In the genomic region with DNA sequence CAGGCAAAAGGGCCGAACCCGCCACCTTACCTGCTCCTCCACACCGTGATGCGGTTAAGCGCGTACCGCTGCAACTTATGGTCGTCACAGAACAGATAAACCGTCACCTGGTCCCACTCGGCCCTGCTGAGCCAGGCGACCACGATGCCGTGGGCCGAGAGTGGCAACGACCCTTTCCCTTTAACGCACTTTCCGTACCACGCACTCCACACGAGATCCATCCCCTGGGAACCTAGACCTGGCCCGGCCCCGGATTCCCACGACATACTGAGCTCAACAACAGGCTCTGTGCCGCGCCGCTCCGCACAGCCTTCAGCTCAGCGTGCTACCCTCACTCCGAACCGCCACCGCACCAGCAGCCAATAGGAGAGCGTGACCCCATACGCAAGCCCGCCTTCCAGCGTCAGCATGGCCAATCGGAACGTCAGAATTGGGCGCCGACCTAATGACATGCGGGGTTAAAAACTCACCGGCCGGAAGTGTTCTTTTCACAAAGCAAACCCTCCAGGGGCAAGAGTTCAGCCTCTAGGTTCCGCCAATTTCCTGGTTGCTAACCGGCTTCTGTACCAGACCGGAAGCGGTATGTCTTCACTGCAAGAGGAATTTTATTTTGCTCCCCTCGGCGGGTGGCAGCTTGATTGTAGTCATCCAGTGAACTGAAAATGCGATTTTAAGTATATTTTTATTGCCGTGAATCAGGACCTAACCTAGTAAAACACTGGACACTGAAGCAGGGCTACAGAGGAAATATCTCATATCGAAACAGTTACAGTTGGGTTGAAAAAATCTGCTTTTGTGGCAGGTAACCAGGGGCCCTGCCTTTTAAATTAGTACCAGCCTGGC, we compare ENCODE assay signal across 1 cellular context.
TF ChIP-seq lines count a peak whose summit lies in the region.

A gene (minus strand): TSS at position 338 of the 843 bp plus-strand sequence. CDS start 72 bp downstream, at position 266.

TF ChIP-seq in K562, 482 proteins besides CTCF, POLR2A, EP300 and RAD21 (continued from another document and continues in another):
- TF ChIP-seq, protein P1, sequence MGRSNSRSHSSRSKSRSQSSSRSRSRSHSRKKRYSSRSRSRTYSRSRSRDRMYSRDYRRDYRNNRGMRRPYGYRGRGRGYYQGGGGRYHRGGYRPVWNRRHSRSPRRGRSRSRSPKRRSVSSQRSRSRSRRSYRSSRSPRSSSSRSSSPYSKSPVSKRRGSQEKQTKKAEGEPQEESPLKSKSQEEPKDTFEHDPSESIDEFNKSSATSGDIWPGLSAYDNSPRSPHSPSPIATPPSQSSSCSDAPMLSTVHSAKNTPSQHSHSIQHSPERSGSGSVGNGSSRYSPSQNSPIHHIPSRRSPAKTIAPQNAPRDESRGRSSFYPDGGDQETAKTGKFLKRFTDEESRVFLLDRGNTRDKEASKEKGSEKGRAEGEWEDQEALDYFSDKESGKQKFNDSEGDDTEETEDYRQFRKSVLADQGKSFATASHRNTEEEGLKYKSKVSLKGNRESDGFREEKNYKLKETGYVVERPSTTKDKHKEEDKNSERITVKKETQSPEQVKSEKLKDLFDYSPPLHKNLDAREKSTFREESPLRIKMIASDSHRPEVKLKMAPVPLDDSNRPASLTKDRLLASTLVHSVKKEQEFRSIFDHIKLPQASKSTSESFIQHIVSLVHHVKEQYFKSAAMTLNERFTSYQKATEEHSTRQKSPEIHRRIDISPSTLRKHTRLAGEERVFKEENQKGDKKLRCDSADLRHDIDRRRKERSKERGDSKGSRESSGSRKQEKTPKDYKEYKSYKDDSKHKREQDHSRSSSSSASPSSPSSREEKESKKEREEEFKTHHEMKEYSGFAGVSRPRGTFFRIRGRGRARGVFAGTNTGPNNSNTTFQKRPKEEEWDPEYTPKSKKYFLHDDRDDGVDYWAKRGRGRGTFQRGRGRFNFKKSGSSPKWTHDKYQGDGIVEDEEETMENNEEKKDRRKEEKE (IDR thresholded peaks at IDR 0.05; ENCODE audit: borderline replicate concordance in 1 of 2, control insufficient read depth in 1 of 2, low read depth in 2 of 2, low read length in 1 of 2) = peak in 1 of 2 experiments; percentile 89; a peak in 2 of 4 replicates
- TF ChIP-seq ZNF586 (CRISPR knock-in tag; conservative IDR thresholded peaks at IDR 0.05) (no peak), GTF2F1 (IDR thresholded peaks at IDR 0.05; ENCODE audit: low read depth, low read length) (0 out of 2 replicates have a peak, but pooled peaks have one; percentile 32), NFYB (IDR thresholded peaks at IDR 0.05; ENCODE audit: extremely low read depth, insufficient read length) (peak; percentile 61), TAF1 (IDR thresholded peaks at IDR 0.05; ENCODE audit: control insufficient read depth, extremely low read depth, insufficient read depth, low read length, severe bottlenecking) (peak; percentile 87), LCOR (CRISPR knock-in tag; IDR thresholded peaks at IDR 0.05) (peak; percentile 51; the same call in 1 of the 2 replicates), EGR1 (conservative IDR thresholded peaks at IDR 0.05) (peak; percentile 38), ZNF274 (IDR thresholded peaks at IDR 0.05; ENCODE audit: borderline replicate concordance, low read depth, low read length) (no peak), PHF20 (IDR thresholded peaks at IDR 0.05; ENCODE audit: partially characterized antibody) (peak; percentile 99), XRCC5 (IDR thresholded peaks at IDR 0.05; ENCODE audit: low read depth, low read length) (peak; percentile 88), GATAD2B (IDR thresholded peaks at IDR 0.05; ENCODE audit: borderline replicate concordance) (0 out of 2 replicates have a peak, but pooled peaks have one; percentile 24), NCOA1 (IDR thresholded peaks at IDR 0.05; ENCODE audit: low read depth) (peak; percentile 98), SOX6 (IDR thresholded peaks at IDR 0.05) (peak; percentile 34; the same call in 1 of the 2 replicates), HMG20A (CRISPR knock-in tag; conservative IDR thresholded peaks at IDR 0.05) (no peak), TAF7 (tag; IDR thresholded peaks at IDR 0.05) (peak; percentile 46), CREM (IDR thresholded peaks at IDR 0.05; ENCODE audit: low read depth) (peak; percentile 89), GABPA (tag; conservative IDR thresholded peaks at IDR 0.05; ENCODE audit: low read depth) (peak; percentile 99), PML (IDR thresholded peaks at IDR 0.05; ENCODE audit: low read length) (peak; percentile 58), RBFOX2 (IDR thresholded peaks at IDR 0.05; ENCODE audit: low read depth, low read length) (peak; percentile 90), SP1 (CRISPR knock-in tag; IDR thresholded peaks at IDR 0.05) (0 out of 2 replicates have a peak, but pooled peaks have one; percentile 50), HNRNPLL (IDR thresholded peaks at IDR 0.05; ENCODE audit: low read depth, low read length, poor library complexity, severe bottlenecking) (peak; percentile 54), TEAD1 (CRISPR knock-in tag; IDR thresholded peaks at IDR 0.05) (0 out of 4 replicates have a peak, but pooled peaks of 1 of the 2 experiments have one; percentile 12), KDM5B (IDR thresholded peaks at IDR 0.05; ENCODE audit: insufficient replicate concordance, low read depth, low read length) (peak; percentile 74), ESRRA (IDR thresholded peaks at IDR 0.05; ENCODE audit: borderline replicate concordance, low read depth) (peak; percentile 68; the same call in 1 of the 2 replicates), CC2D1A (IDR thresholded peaks at IDR 0.05) (peak; percentile 80), MCM3 (IDR thresholded peaks at IDR 0.05) (no peak), ATF1 (CRISPR knock-in tag; IDR thresholded peaks at IDR 0.05) (no peak), ATF1 (tag; IDR thresholded peaks at IDR 0.05) (peak; percentile 96), POLR2H (tag; IDR thresholded peaks at IDR 0.05; ENCODE audit: low read depth) (peak; percentile 57; the same call in 1 of the 2 replicates), ZNF133 (CRISPR knock-in tag; IDR thresholded peaks at IDR 0.05) (no peak), FOS (IDR thresholded peaks at IDR 0.05; ENCODE audit: extremely low read depth, insufficient read length) (peak; percentile 84), MTA2 (IDR thresholded peaks at IDR 0.05; ENCODE audit: low read depth) (peak; percentile 70), RBM25 (IDR thresholded peaks at IDR 0.05; ENCODE audit: low read depth, low read length, severe bottlenecking) (peak; percentile 85), HLTF (IDR thresholded peaks at IDR 0.05) (0 out of 2 replicates have a peak, but pooled peaks have one; percentile 14), JUN (IDR thresholded peaks at IDR 0.05; ENCODE audit: borderline replicate concordance, low read depth, low read length) (peak; percentile 55; the same call in 1 of the 2 replicates), JUN (CRISPR knock-in tag; IDR thresholded peaks at IDR 0.05; ENCODE audit: borderline replicate concordance) (no peak), POLR2B (IDR thresholded peaks at IDR 0.05; ENCODE audit: low read depth, partially characterized antibody) (peak; percentile 59), CXXC5 (CRISPR knock-in tag; IDR thresholded peaks at IDR 0.05) (peak; percentile 74), ZFX (CRISPR knock-in tag; IDR thresholded peaks at IDR 0.05) (peak; percentile 71), PTTG1 (tag; IDR thresholded peaks at IDR 0.05; ENCODE audit: low read depth) (no peak), EHMT2 (IDR thresholded peaks at IDR 0.05) (peak; percentile 72; the same call in 1 of the 2 replicates)
- TF ChIP-seq, protein P2, sequence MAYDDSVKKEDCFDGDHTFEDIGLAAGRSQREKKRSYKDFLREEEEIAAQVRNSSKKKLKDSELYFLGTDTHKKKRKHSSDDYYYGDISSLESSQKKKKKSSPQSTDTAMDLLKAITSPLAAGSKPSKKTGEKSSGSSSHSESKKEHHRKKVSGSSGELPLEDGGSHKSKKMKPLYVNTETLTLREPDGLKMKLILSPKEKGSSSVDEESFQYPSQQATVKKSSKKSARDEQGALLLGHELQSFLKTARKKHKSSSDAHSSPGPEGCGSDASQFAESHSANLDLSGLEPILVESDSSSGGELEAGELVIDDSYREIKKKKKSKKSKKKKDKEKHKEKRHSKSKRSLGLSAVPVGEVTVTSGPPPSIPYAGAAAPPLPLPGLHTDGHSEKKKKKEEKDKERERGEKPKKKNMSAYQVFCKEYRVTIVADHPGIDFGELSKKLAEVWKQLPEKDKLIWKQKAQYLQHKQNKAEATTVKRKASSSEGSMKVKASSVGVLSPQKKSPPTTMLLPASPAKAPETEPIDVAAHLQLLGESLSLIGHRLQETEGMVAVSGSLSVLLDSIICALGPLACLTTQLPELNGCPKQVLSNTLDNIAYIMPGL (CRISPR knock-in tag; IDR thresholded peaks at IDR 0.05) = 0 out of 2 replicates have a peak, but pooled peaks have one; percentile 18
- TF ChIP-seq, protein P3, sequence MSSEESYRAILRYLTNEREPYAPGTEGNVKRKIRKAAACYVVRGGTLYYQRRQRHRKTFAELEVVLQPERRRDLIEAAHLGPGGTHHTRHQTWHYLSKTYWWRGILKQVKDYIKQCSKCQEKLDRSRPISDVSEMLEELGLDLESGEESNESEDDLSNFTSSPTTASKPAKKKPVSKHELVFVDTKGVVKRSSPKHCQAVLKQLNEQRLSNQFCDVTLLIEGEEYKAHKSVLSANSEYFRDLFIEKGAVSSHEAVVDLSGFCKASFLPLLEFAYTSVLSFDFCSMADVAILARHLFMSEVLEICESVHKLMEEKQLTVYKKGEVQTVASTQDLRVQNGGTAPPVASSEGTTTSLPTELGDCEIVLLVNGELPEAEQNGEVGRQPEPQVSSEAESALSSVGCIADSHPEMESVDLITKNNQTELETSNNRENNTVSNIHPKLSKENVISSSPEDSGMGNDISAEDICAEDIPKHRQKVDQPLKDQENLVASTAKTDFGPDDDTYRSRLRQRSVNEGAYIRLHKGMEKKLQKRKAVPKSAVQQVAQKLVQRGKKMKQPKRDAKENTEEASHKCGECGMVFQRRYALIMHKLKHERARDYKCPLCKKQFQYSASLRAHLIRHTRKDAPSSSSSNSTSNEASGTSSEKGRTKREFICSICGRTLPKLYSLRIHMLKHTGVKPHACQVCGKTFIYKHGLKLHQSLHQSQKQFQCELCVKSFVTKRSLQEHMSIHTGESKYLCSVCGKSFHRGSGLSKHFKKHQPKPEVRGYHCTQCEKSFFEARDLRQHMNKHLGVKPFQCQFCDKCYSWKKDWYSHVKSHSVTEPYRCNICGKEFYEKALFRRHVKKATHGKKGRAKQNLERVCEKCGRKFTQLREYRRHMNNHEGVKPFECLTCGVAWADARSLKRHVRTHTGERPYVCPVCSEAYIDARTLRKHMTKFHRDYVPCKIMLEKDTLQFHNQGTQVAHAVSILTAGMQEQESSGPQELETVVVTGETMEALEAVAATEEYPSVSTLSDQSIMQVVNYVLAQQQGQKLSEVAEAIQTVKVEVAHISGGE (CRISPR knock-in tag; IDR thresholded peaks at IDR 0.05) = peak; percentile 96 to 100 (median 98)
- TF ChIP-seq, protein P4, sequence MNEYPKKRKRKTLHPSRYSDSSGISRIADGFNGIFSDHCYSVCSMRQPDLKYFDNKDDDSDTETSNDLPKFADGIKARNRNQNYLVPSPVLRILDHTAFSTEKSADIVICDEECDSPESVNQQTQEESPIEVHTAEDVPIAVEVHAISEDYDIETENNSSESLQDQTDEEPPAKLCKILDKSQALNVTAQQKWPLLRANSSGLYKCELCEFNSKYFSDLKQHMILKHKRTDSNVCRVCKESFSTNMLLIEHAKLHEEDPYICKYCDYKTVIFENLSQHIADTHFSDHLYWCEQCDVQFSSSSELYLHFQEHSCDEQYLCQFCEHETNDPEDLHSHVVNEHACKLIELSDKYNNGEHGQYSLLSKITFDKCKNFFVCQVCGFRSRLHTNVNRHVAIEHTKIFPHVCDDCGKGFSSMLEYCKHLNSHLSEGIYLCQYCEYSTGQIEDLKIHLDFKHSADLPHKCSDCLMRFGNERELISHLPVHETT (CRISPR knock-in tag; conservative IDR thresholded peaks at IDR 0.05 in 1 of 2, IDR thresholded peaks at IDR 0.05 in 1 of 2) = peak in 1 of 2 experiments; percentile 75; a peak in 2 of 4 replicates
- TF ChIP-seq, protein P5, sequence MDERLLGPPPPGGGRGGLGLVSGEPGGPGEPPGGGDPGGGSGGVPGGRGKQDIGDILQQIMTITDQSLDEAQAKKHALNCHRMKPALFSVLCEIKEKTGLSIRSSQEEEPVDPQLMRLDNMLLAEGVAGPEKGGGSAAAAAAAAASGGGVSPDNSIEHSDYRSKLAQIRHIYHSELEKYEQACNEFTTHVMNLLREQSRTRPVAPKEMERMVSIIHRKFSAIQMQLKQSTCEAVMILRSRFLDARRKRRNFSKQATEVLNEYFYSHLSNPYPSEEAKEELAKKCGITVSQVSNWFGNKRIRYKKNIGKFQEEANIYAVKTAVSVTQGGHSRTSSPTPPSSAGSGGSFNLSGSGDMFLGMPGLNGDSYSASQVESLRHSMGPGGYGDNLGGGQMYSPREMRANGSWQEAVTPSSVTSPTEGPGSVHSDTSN (CRISPR knock-in tag; IDR thresholded peaks at IDR 0.05; ENCODE audit: low read depth) = no peak
- TF ChIP-seq, protein P5 (tag; conservative IDR thresholded peaks at IDR 0.05; ENCODE audit: low read depth) = peak; percentile 50
- TF ChIP-seq, protein P6, sequence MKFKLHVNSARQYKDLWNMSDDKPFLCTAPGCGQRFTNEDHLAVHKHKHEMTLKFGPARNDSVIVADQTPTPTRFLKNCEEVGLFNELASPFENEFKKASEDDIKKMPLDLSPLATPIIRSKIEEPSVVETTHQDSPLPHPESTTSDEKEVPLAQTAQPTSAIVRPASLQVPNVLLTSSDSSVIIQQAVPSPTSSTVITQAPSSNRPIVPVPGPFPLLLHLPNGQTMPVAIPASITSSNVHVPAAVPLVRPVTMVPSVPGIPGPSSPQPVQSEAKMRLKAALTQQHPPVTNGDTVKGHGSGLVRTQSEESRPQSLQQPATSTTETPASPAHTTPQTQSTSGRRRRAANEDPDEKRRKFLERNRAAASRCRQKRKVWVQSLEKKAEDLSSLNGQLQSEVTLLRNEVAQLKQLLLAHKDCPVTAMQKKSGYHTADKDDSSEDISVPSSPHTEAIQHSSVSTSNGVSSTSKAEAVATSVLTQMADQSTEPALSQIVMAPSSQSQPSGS (CRISPR knock-in tag; IDR thresholded peaks at IDR 0.05) = no peak
- TF ChIP-seq, protein P7, sequence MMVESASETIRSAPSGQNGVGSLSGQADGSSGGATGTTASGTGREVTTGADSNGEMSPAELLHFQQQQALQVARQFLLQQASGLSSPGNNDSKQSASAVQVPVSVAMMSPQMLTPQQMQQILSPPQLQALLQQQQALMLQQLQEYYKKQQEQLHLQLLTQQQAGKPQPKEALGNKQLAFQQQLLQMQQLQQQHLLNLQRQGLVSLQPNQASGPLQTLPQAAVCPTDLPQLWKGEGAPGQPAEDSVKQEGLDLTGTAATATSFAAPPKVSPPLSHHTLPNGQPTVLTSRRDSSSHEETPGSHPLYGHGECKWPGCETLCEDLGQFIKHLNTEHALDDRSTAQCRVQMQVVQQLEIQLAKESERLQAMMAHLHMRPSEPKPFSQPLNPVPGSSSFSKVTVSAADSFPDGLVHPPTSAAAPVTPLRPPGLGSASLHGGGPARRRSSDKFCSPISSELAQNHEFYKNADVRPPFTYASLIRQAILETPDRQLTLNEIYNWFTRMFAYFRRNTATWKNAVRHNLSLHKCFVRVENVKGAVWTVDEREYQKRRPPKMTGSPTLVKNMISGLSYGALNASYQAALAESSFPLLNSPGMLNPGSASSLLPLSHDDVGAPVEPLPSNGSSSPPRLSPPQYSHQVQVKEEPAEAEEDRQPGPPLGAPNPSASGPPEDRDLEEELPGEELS (CRISPR knock-in tag; IDR thresholded peaks at IDR 0.05; ENCODE audit: borderline replicate concordance) = no peak
